ENCODE assay signal across 8 cellular contexts in genomic region chr10:77004917-77005564, GRCh38.
DNase-seq lines count a peak whose midpoint lies in the region; ATAC-seq and TF ChIP-seq lines count a peak whose summit lies in the region.

No MANE protein-coding gene starts in this region.

- H3K4me1 ChIP-seq in HAP-1 (peaks cover 4% of the 10 kb centered on the region; the same call in 1 of the 2 replicates), lower lobe of right lung (no peaks in the 10 kb centered on the region)

- CTCF ChIA-PET in Calu3 (lab: Charles Lee): interaction anchor here (0.7 to 1.0 kb wide), 2 partner anchors 8 to 1826 kb away, joined by 3 to 4 read pairs; no protein-coding TSS in a partner anchor

- DNase-seq in Calu3: peak; percentile 47
- peak; percentile 49 to 58 for DNase-seq in HAP-1 (ENCODE audit: low spot score in 2 of 2)
- peak; percentile 55 for DNase-seq in NCI-H748 treated with DMSO at 0.1 percent for 48 hours (lab: John Stamatoyannopoulos, UW)
- DNase-seq in dedifferentiated amniotic fluid mesenchymal stem cell (ENCODE audit: extremely low spot score): peak; percentile 75
- no peak for DNase-seq in lower lobe of right lung
- DNase-seq in activated T-cell treated with anti-CD3 and anti-CD28 coated beads, Interleukin-2, amount 50 U/mL, for 4 hours: no peak
- DNase-seq in OCI-M2 (lab: John Stamatoyannopoulos, UW; ENCODE audit: unreplicated experiment): no peak

- ATAC-seq in lower lobe of right lung: peak; percentile 62 to 68
- ATAC-seq in activated T-cell treated with anti-CD3 and anti-CD28 coated beads, Interleukin-2, amount 50 U/mL, for 4 hours: no peak
- ATAC-seq in HG03520 (IDR thresholded peaks at IDR 0.05; ENCODE audit: unreplicated experiment): no peak

- H3K36me3 ChIP-seq in HAP-1 (replicated peaks): no peaks in the 10 kb centered on the region
- H3K36me3 ChIP-seq in lower lobe of right lung: no peaks in the 10 kb centered on the region

- no peak overlapping the region for H3K4me3 Mint-ChIP-seq in Calu3 (ENCODE audit: low read depth, unreplicated experiment)
- H3K4me3 Mint-ChIP-seq in activated T-cell treated with anti-CD3 and anti-CD28 coated beads, Interleukin-2, amount 50 U/mL, for 4 hours: no peak overlapping the region

- no peaks in the 10 kb centered on the region for H3K36me3 Mint-ChIP-seq in Calu3 (ENCODE audit: insufficient read depth, unreplicated experiment)
- H3K36me3 Mint-ChIP-seq in activated T-cell treated with anti-CD3 and anti-CD28 coated beads, Interleukin-2, amount 50 U/mL, for 4 hours (ENCODE audit: insufficient read depth): no peaks in the 10 kb centered on the region

- no peaks in the 10 kb centered on the region for H3K9me3 Mint-ChIP-seq in Calu3 (ENCODE audit: low read depth, unreplicated experiment)
- no peaks in the 10 kb centered on the region for H3K9me3 Mint-ChIP-seq in activated T-cell treated with anti-CD3 and anti-CD28 coated beads, Interleukin-2, amount 50 U/mL, for 4 hours

- H3K4me1 Mint-ChIP-seq in Calu3 (ENCODE audit: low read depth, unreplicated experiment): no peaks in the 10 kb centered on the region
- no peaks in the 10 kb centered on the region for H3K4me1 Mint-ChIP-seq in activated T-cell treated with anti-CD3 and anti-CD28 coated beads, Interleukin-2, amount 50 U/mL, for 4 hours (ENCODE audit: low read depth)

- TF ChIP-seq CTCF in Calu3 (IDR thresholded peaks at IDR 0.05; ENCODE audit: unreplicated experiment): peak; percentile 70
- TF ChIP-seq CTCF in lower lobe of right lung (IDR thresholded peaks at IDR 0.05): peak; percentile 79

- H3K9me3 ChIP-seq in HAP-1 (no peaks in the 10 kb centered on the region), lower lobe of right lung (no peaks in the 10 kb centered on the region)

- in situ Hi-C loops in HAP-1 (cut with MboI; ENCODE audit: low sequenced_read_pairs): no loop called here

- H3K27ac Mint-ChIP-seq in Calu3 (ENCODE audit: unreplicated experiment): no peak overlapping the region

- BruUV-seq in Calu3 (replicated peaks; lab: Mats Ljungman, UMichigan): no TSS peak

- intact Hi-C loops in Calu3 (cut with micrococcal nuclease; ENCODE audit: unreplicated experiment) (loop anchor here (5.0 kb wide), 2 partner anchors 107 to 298 kb away; no protein-coding TSS in a partner anchor), lower lobe of right lung (cut with DNase I) (no loop called here)

- H3K27me3 Mint-ChIP-seq in Calu3 (ENCODE audit: unreplicated experiment): peaks cover 51% of the 10 kb centered on the region
- no peaks in the 10 kb centered on the region for H3K27me3 Mint-ChIP-seq in activated T-cell treated with anti-CD3 and anti-CD28 coated beads, Interleukin-2, amount 50 U/mL, for 4 hours (ENCODE audit: low read depth)

- no peak overlapping the region for H3K4me3 ChIP-seq in HAP-1
- no peak overlapping the region for H3K4me3 ChIP-seq in lower lobe of right lung

- no peaks in the 10 kb centered on the region for H3K27me3 ChIP-seq in HAP-1 (ENCODE audit: low read depth)
- no peaks in the 10 kb centered on the region for H3K27me3 ChIP-seq in lower lobe of right lung (ENCODE audit: low read depth)

- H3K27ac ChIP-seq in lower lobe of right lung: no peak overlapping the region

Comparison
In these comparisons a context has a peak if more than half of its experiments do, and no peak if none do; other contexts are left out.
1. DNase-seq: peak in Calu3 (single experiment), HAP-1 (2 of 2), NCI-H748 treated with DMSO at 0.1 percent for 48 hours (single experiment) and dedifferentiated amniotic fluid mesenchymal stem cell (single experiment); none in lower lobe of right lung (single experiment), activated T-cell treated with anti-CD3 and anti-CD28 coated beads, Interleukin-2, amount 50 U/mL, for 4 hours (single experiment) and OCI-M2 (single experiment).
2. ATAC-seq: peak in lower lobe of right lung (2 of 2); none in activated T-cell treated with anti-CD3 and anti-CD28 coated beads, Interleukin-2, amount 50 U/mL, for 4 hours (0 of 2) and HG03520 (single experiment).